Comparison of ENCODE assay signal across 25 cellular contexts in genomic region chr6:168280899-168281245, GRCh38. TPM values are rescaled to one million over a fixed set of nuclear protein-coding genes. Genes with fewer than 3 reads are reported as not detected.
"Had no signal": no experiment of that assay in that cellular context is flagged by ENCODE, and none has a peak within 500 bp of the region (broad histone marks: within the 10 kb centered on the region; RNA-seq: fewer than 3 reads in every experiment).

No MANE protein-coding gene starts in this region.

- H3K36me3 Mint-ChIP-seq: brain; natural killer cell treated with Interleukin-12 subunit alpha and Interleukin-12 subunit beta and Interleukin-15 and Interleukin-18, amount 100 ng/mL, for 72 hours; stimulated activated memory B cell treated with anti-CD40 and anti-IgM and Interleukin-4, amounts not matched to agents 10 μg/mL and 1 μg/mL and 100 μg/mL, for 72 hours; WTC11 had no signal

- H3K27ac Mint-ChIP-seq: activated naive CD4-positive, alpha-beta T cell treated with anti-CD3 and anti-CD28 coated beads, Interleukin-2, amount 50 U/mL, for 72 hours; dendritic cell treated with granulocyte-macrophage colony-stimulating factor and Interleukin-4, amounts not matched to agents 40 ng/mL and 50 ng/mL, for 4 days; natural killer cell treated with Interleukin-12 subunit alpha and Interleukin-12 subunit beta and Interleukin-15 and Interleukin-18, amount 100 ng/mL, for 72 hours; stimulated activated memory B cell treated with anti-CD40 and anti-IgM and Interleukin-4, amounts not matched to agents 10 μg/mL and 1 μg/mL and 100 μg/mL, for 72 hours; T-helper 1 cell treated with Interleukin-12 subunit alpha and Interleukin-12 subunit beta and Interleukin-4 antibody, amounts not matched to agents 30 μg/mL and 1 μg/mL, for 36 hours; WTC11 had no signal

- DNase-seq: activated CD4-positive, alpha-beta T cell treated with anti-CD3 and anti-CD28 coated beads, Interleukin-2, amount 50 U/mL, for 48 hours; aorta; effector CD4-positive, alpha-beta T cell; foreskin fibroblast; heart right ventricle; kidney; left ventricle myocardium inferior; occipital lobe; small intestine; stimulated activated CD4-positive, alpha-beta T cell treated with anti-CD3 and anti-CD28 coated beads, Interleukin-15, amount 100 ng/mL, for 24 hours; stomach; T1000 had no signal

- H3K4me1 Mint-ChIP-seq: stimulated activated memory B cell treated with anti-CD40 and anti-IgM and Interleukin-4, amounts not matched to agents 10 μg/mL and 1 μg/mL and 100 μg/mL, for 72 hours; WTC11 had no signal

- H3K27me3 ChIP-seq: vagina had no signal

- H3K4me1 ChIP-seq: heart right ventricle, left ventricle myocardium inferior, stomach, suprapubic skin, tibial nerve, vagina had no signal

- H3K9me3 Mint-ChIP-seq: dendritic cell treated with granulocyte-macrophage colony-stimulating factor and Interleukin-4, amounts not matched to agents 40 ng/mL and 50 ng/mL, for 4 days; natural killer cell treated with Interleukin-12 subunit alpha and Interleukin-12 subunit beta and Interleukin-15 and Interleukin-18, amount 100 ng/mL, for 72 hours had no signal

- H3K27me3 Mint-ChIP-seq: dendritic cell treated with granulocyte-macrophage colony-stimulating factor and Interleukin-4, amounts not matched to agents 40 ng/mL and 50 ng/mL, for 4 days had no signal

- H3K9me3 ChIP-seq: heart right ventricle, left ventricle myocardium inferior, stomach, suprapubic skin, tibial nerve, vagina had no signal

- FAIRE-seq: endometrium, kidney, small intestine had no signal

- H3K36me3 ChIP-seq: heart right ventricle, left ventricle myocardium inferior, stomach, suprapubic skin, tibial nerve, vagina had no signal

- H3K4me3 Mint-ChIP-seq: dendritic cell treated with granulocyte-macrophage colony-stimulating factor and Interleukin-4, amounts not matched to agents 40 ng/mL and 50 ng/mL, for 4 days; natural killer cell treated with Interleukin-12 subunit alpha and Interleukin-12 subunit beta and Interleukin-15 and Interleukin-18, amount 100 ng/mL, for 72 hours; stimulated activated memory B cell treated with anti-CD40 and anti-IgM and Interleukin-4, amounts not matched to agents 10 μg/mL and 1 μg/mL and 100 μg/mL, for 72 hours; T-helper 1 cell treated with Interleukin-12 subunit alpha and Interleukin-12 subunit beta and Interleukin-4 antibody, amounts not matched to agents 30 μg/mL and 1 μg/mL, for 36 hours; WTC11 had no signal

- ATAC-seq: activated naive CD4-positive, alpha-beta T cell treated with anti-CD3 and anti-CD28 coated beads, Interleukin-2, amount 50 U/mL, for 72 hours; heart right ventricle; natural killer cell treated with Interleukin-12 subunit alpha and Interleukin-12 subunit beta and Interleukin-15 and Interleukin-18, amount 100 ng/mL, for 72 hours; sciatic nerve; stimulated activated memory B cell treated with anti-CD40 and anti-IgM and Interleukin-4, amounts not matched to agents 10 μg/mL and 1 μg/mL and 100 μg/mL, for 72 hours; WTC11 had no signal

- H3K27ac ChIP-seq: heart right ventricle, left ventricle myocardium inferior, stomach, suprapubic skin, tibial nerve, vagina had no signal

- H3K4me3 ChIP-seq: heart right ventricle, left ventricle myocardium inferior, stomach, suprapubic skin, tibial nerve, vagina had no signal

RNA-seq across cellular contexts. Expression of gene DACT2, which starts 38.7 kb away (rescaled TPM):
- total RNA-seq: activated naive CD4-positive, alpha-beta T cell treated with anti-CD3 and anti-CD28 coated beads, Interleukin-2, amount 50 U/mL, for 72 hours; fibroblast of lung; natural killer cell treated with Interleukin-12 subunit alpha and Interleukin-12 subunit beta and Interleukin-15 and Interleukin-18, amount 100 ng/mL, for 72 hours had no signal
- polyA plus RNA-seq: fibroblast of lung had no signal
